In genomic region chr11:74726547-74727182, GRCh38 we compare ENCODE assay signal across 9 cellular contexts. TPM values are rescaled to one million over a fixed set of nuclear protein-coding genes. Genes with fewer than 3 reads are reported as not detected.
DNase-seq lines count a peak whose midpoint lies in the region; ATAC-seq, FAIRE-seq and TF ChIP-seq lines count a peak whose summit lies in the region.
"Had no signal": no experiment of that assay in that cellular context is flagged by ENCODE, and none has a peak within 500 bp of the region (broad histone marks: within the 10 kb centered on the region; RNA-seq: fewer than 3 reads in every experiment).

No MANE protein-coding gene starts in this region.

- no peaks in the 10 kb centered on the region for H3K36me3 Mint-ChIP-seq in activated CD4-positive, alpha-beta memory T cell treated with anti-CD3 and anti-CD28 coated beads, Interleukin-2, amount 10 ng/mL, durations not matched to agents 7 days and 5 days (ENCODE audit: low read depth)

- DNase-seq in AG08395 (ENCODE audit: low spot score) (peak; percentile 89), NCI-H748 (lab: John Stamatoyannopoulos, UW; ENCODE audit: unreplicated experiment) (peak; percentile 82), H1 (ENCODE audit: low read depth in 1 of 2, low spot score in 2 of 2) (peak; percentile 47 to 80), midbrain (lab: John Stamatoyannopoulos, UW) (peak; percentile 79)
- peak; percentile 61 for DNase-seq in activated CD4-positive, alpha-beta memory T cell treated with anti-CD3 and anti-CD28 coated beads, Interleukin-2, amount 10 ng/mL, durations not matched to agents 7 days and 5 days
- DNase-seq in stimulated activated CD8-positive, alpha-beta memory T cell treated with anti-CD3 and anti-CD28 coated beads, Interleukin-4, amount 100 ng/mL, for 48 hours = peak; percentile 68

- ATAC-seq in GM18858 (IDR thresholded peaks at IDR 0.05; ENCODE audit: unreplicated experiment) = peak; percentile 76
- ATAC-seq in HG03175 (IDR thresholded peaks at IDR 0.05; ENCODE audit: unreplicated experiment) = peak; percentile 83

- H3K9me3 Mint-ChIP-seq in activated CD4-positive, alpha-beta memory T cell treated with anti-CD3 and anti-CD28 coated beads, Interleukin-2, amount 10 ng/mL, durations not matched to agents 7 days and 5 days = no peaks in the 10 kb centered on the region
- H3K9me3 Mint-ChIP-seq: stimulated activated naive CD8-positive, alpha-beta T cell treated with anti-CD3 and anti-CD28 coated beads, Interleukin-15, Interleukin-2, amounts not matched to agents 100 ng/mL and 50 ng/mL, for 24 hours had no signal

- H3K9ac ChIP-seq in H1 (replicated peaks in 1 of 4; ENCODE audit: extremely low read depth in 1 of 4, low read depth in 3 of 4, low read length in 3 of 4) = no peak overlapping the region

- H4K8ac ChIP-seq in H1 (ENCODE audit: extremely low read depth, insufficient read depth, low read length) = no peak overlapping the region

- H3K27me3 Mint-ChIP-seq in activated CD4-positive, alpha-beta memory T cell treated with anti-CD3 and anti-CD28 coated beads, Interleukin-2, amount 10 ng/mL, durations not matched to agents 7 days and 5 days = peaks cover 57% of the 10 kb centered on the region

- H3K4me2 ChIP-seq in H1 (ENCODE audit: insufficient read depth in 1 of 2, low read depth in 2 of 2, low read length in 2 of 2) = no peak overlapping the region

- no peak overlapping the region for H2BK20ac ChIP-seq in H1 (ENCODE audit: low read length)

- no peaks in the 10 kb centered on the region for H3K36me3 ChIP-seq in H1 (ENCODE audit: control insufficient read depth in 2 of 4, insufficient read depth in 4 of 4, low read length in 3 of 4)

- H4K20me1 ChIP-seq in H1 (replicated peaks in 1 of 2; ENCODE audit: control insufficient read depth in 1 of 2, insufficient read depth in 2 of 2, low read length in 2 of 2) = no peaks in the 10 kb centered on the region

- H4K91ac ChIP-seq in H1 (replicated peaks; ENCODE audit: insufficient read length, low read length) = no peak overlapping the region

- 0 out of 2 replicates have a peak overlapping the region, but pooled peaks have one; percentile 9 for H2BK12ac ChIP-seq in H1 (ENCODE audit: low read depth, low read length)

- peak; percentile 81 for FAIRE-seq in H1 (lab: Jason Lieb, UNC)

- no peak overlapping the region for H3K23ac ChIP-seq in H1 (ENCODE audit: insufficient read length)

- no peaks in the 10 kb centered on the region for H3K79me1 ChIP-seq in H1 (ENCODE audit: low read depth, low read length)

- H3K14ac ChIP-seq in H1 (ENCODE audit: insufficient read length) = no peak overlapping the region

- H3K79me2 ChIP-seq in H1 (ENCODE audit: control insufficient read depth in 1 of 2, insufficient read depth in 2 of 2, low read length in 2 of 2) = no peaks in the 10 kb centered on the region

- no peak overlapping the region for H3K27ac Mint-ChIP-seq in activated CD4-positive, alpha-beta memory T cell treated with anti-CD3 and anti-CD28 coated beads, Interleukin-2, amount 10 ng/mL, durations not matched to agents 7 days and 5 days
- H3K27ac Mint-ChIP-seq: stimulated activated naive CD8-positive, alpha-beta T cell treated with anti-CD3 and anti-CD28 coated beads, Interleukin-15, Interleukin-2, amounts not matched to agents 100 ng/mL and 50 ng/mL, for 24 hours had no signal

- no peak overlapping the region for H3K27ac ChIP-seq in H1 (ENCODE audit: low read depth, low read length)

- H3K4me1 Mint-ChIP-seq in activated CD4-positive, alpha-beta memory T cell treated with anti-CD3 and anti-CD28 coated beads, Interleukin-2, amount 10 ng/mL, durations not matched to agents 7 days and 5 days = peaks cover 3% of the 10 kb centered on the region

- H3K4ac ChIP-seq in H1 (replicated peaks; ENCODE audit: insufficient read length, low read depth, low read length) = no peak overlapping the region

- POLR2A ChIA-PET in activated CD4-positive, alpha-beta memory T cell treated with anti-CD3 and anti-CD28 coated beads, Interleukin-2, amount 10 ng/mL, durations not matched to agents 7 days and 5 days (lab: Charles Lee) = interaction anchor here (1.1 kb wide), 1 partner anchor 9 kb away, joined by 4 read pairs; no protein-coding TSS in a partner anchor
- POLR2A ChIA-PET in H1 (lab: Charles Lee; ENCODE audit: partially characterized antibody) = interaction anchor here (1.1 to 1.9 kb wide), 2 partner anchors 22 to 24 kb away, joined by 3 to 5 read pairs; partner anchors contain the start of gene RNF169

- H3K4me3 ChIP-seq in H1 (ENCODE audit: extremely low read depth in 1 of 4, insufficient read depth in 2 of 4, low read depth in 3 of 4, low read length in 4 of 4) = no peak overlapping the region

- WGBS in H1 (ENCODE audit: extremely low coverage in 1 of 2, insufficient coverage in 1 of 2, insufficient read length in 1 of 2, insufficient replicate concordance in 2 of 2, low coverage in 1 of 2, low lambda C conversion rate in 2 of 2, missing lambda C conversion rate in 1 of 2), 2 experiments = 27% methylated on average over 13 of the region's 13 CpGs; no CpG with 5 or more reads in 1 of the 2 experiments

- no peak for TF ChIP-seq EP300 in H1 (IDR thresholded peaks at IDR 0.05; ENCODE audit: borderline replicate concordance in 1 of 2, low read depth in 2 of 2, low read length in 2 of 2)

- no peak overlapping the region for H3K56ac ChIP-seq in H1 (replicated peaks; ENCODE audit: insufficient read length, low read depth, low read length)

- H3K18ac ChIP-seq in H1 (ENCODE audit: extremely low read depth, low read length) = no peak overlapping the region

- H2BK5ac ChIP-seq in H1 (ENCODE audit: low read depth, low read length) = no peak overlapping the region

- H2BK120ac ChIP-seq in H1 (replicated peaks; ENCODE audit: low read depth, low read length) = no peak overlapping the region

- no peaks in the 10 kb centered on the region for H3K9me3 ChIP-seq in H1 (ENCODE audit: insufficient read depth in 2 of 2, low read depth in 1 of 2, low read length in 1 of 2)

- no peak overlapping the region for H2AK5ac ChIP-seq in H1 (ENCODE audit: low read depth, low read length)

- no peak overlapping the region for H2AFZ ChIP-seq in H1 (ENCODE audit: low read length)

- TF ChIP-seq CTCF in H1 (IDR thresholded peaks at IDR 0.05; ENCODE audit: control extremely low read depth in 1 of 3, insufficient read depth in 1 of 3, low read depth in 1 of 3, low read length in 3 of 3) = peak; percentile 95 to 98 (median 97)

- H4K5ac ChIP-seq in H1 (ENCODE audit: insufficient read length, low read depth, low read length) = no peak overlapping the region

- CTCF ChIA-PET in activated CD4-positive, alpha-beta memory T cell treated with anti-CD3 and anti-CD28 coated beads, Interleukin-2, amount 10 ng/mL, durations not matched to agents 7 days and 5 days (lab: Charles Lee) = interaction anchor here (0.7 to 3.9 kb wide), 10 partner anchors 8 to 40 kb away, joined by 3 to 50 read pairs (median 6); no protein-coding TSS in a partner anchor
- CTCF ChIA-PET in H1 (lab: Charles Lee; ENCODE audit: partially characterized antibody) = interaction anchor here (0.6 to 12.8 kb wide), 23 partner anchors 11 to 641 kb away, joined by 3 to 348 read pairs (median 4); partner anchors contain the start of gene RNF169

- no peak overlapping the region for H3K4me3 Mint-ChIP-seq in activated CD4-positive, alpha-beta memory T cell treated with anti-CD3 and anti-CD28 coated beads, Interleukin-2, amount 10 ng/mL, durations not matched to agents 7 days and 5 days
- H3K4me3 Mint-ChIP-seq: stimulated activated naive CD8-positive, alpha-beta T cell treated with anti-CD3 and anti-CD28 coated beads, Interleukin-15, Interleukin-2, amounts not matched to agents 100 ng/mL and 50 ng/mL, for 24 hours had no signal

- H3K23me2 ChIP-seq in H1 (ENCODE audit: low read depth, low read length) = peaks cover 12% of the 10 kb centered on the region; the same call in 1 of the 2 replicates

- H2BK15ac ChIP-seq in H1 (ENCODE audit: low read length) = peak overlapping the region; percentile 72; the same call in 1 of the 2 replicates

- peaks cover 22 to 37% (median 31%) of the 10 kb centered on the region in 4 experiments for H3K27me3 ChIP-seq in H1 (replicated peaks in 1 of 4; ENCODE audit: control insufficient read depth in 3 of 4, extremely low read depth in 1 of 4, insufficient read depth in 3 of 4, low read length in 3 of 4)

- H3K4me1 ChIP-seq in H1 (replicated peaks in 1 of 4; ENCODE audit: control insufficient read depth in 3 of 4, insufficient read depth in 4 of 4, low read length in 3 of 4) = peaks cover 0 to 8% (median 0%) of the 10 kb centered on the region in 4 experiments; a peak in 3 of 7 replicates

- TF ChIP-seq POLR2A in H1 (IDR thresholded peaks at IDR 0.05; ENCODE audit: control extremely low read depth in 1 of 2, low read depth in 2 of 2, low read length in 2 of 2) = no peak

- peak; percentile 83 to 92 for TF ChIP-seq RAD21 in H1 (IDR thresholded peaks at IDR 0.05 in 1 of 2, conservative IDR thresholded peaks at IDR 0.05 in 1 of 2; ENCODE audit: low read depth in 2 of 2, low read length in 2 of 2)

TF ChIP-seq in H1, 55 proteins besides CTCF, POLR2A, EP300 and RAD21 (continues in another document):
- TF ChIP-seq RFX5 (IDR thresholded peaks at IDR 0.05; ENCODE audit: borderline replicate concordance, low read depth, low read length) = peak; percentile 75; the same call in 1 of the 2 replicates

RNA-seq across cellular contexts. Expression of gene CHRDL2, which starts 4.6 kb away (rescaled TPM):
- total RNA-seq in activated CD4-positive, alpha-beta memory T cell treated with anti-CD3 and anti-CD28 coated beads, Interleukin-2, amount 10 ng/mL, durations not matched to agents 7 days and 5 days = not detected
- 0.25 and 0.48 TPM in 2 replicates for total RNA-seq in H1 (2021; fragmentation: NEBNext Ultra II Directional; extraction: Animal tissue kit (Norgen Biotek cat#: 25700))
- 0.26 and 0.49 TPM in 2 replicates for polyA plus RNA-seq in H1 (2011; rRNA removed)
- 0.18 TPM for polyA plus RNA-seq in H1 (2011; cell fraction: cytosol; rRNA removed)
- polyA plus RNA-seq in H1 (2011; cell fraction: nucleus; rRNA removed) = 0.24 TPM
- polyA plus RNA-seq in H1 (2012, experiment 1 of 2) = 0.40 to 1.0 TPM (median 0.56 TPM) in 4 replicates
- 0.58 TPM for polyA plus RNA-seq in H1 (2012, experiment 2 of 2)
- 1.2 TPM for polyA plus RNA-seq in H1 (2013, experiment 1 of 2)
- polyA plus RNA-seq in H1 (2013, experiment 2 of 2) = 0.52 TPM
- 0.09 and 0.34 TPM in 2 replicates for polyA minus RNA-seq in H1 (2011; rRNA and poly(A)+ RNA removed)
- polyA minus RNA-seq in H1 (2011; cell fraction: cytosol; rRNA and poly(A)+ RNA removed) = not detected
- polyA minus RNA-seq in H1 (2011; cell fraction: nucleus; rRNA and poly(A)+ RNA removed) = 0.40 TPM

RNA-seq across cellular contexts. Expression of gene RNF169, which starts 22.0 kb away (rescaled TPM):
- total RNA-seq in activated CD4-positive, alpha-beta memory T cell treated with anti-CD3 and anti-CD28 coated beads, Interleukin-2, amount 10 ng/mL, durations not matched to agents 7 days and 5 days = 10 to 100 TPM; 18.6 to 19.1 TPM
- total RNA-seq in H1 (2021; fragmentation: NEBNext Ultra II Directional; extraction: Animal tissue kit (Norgen Biotek cat#: 25700)) = 12.1 and 12.5 TPM in 2 replicates
- polyA plus RNA-seq in H1 (2011; rRNA removed) = 2.1 and 3.6 TPM in 2 replicates
- polyA plus RNA-seq in H1 (2011; cell fraction: cytosol; rRNA removed) = 3.6 TPM
- polyA plus RNA-seq in H1 (2011; cell fraction: nucleus; rRNA removed) = 3.5 TPM
- polyA plus RNA-seq in H1 (2012, experiment 1 of 2) = 3.4 to 5.0 TPM (median 3.6 TPM) in 4 replicates
- 0.37 TPM for polyA plus RNA-seq in H1 (2012, experiment 2 of 2)
- polyA plus RNA-seq in H1 (2013, experiment 1 of 2) = 4.7 TPM
- polyA plus RNA-seq in H1 (2013, experiment 2 of 2) = 4.4 TPM
- polyA minus RNA-seq in H1 (2011; rRNA and poly(A)+ RNA removed) = 19.6 and 25.2 TPM in 2 replicates
- 22.8 TPM for polyA minus RNA-seq in H1 (2011; cell fraction: cytosol; rRNA and poly(A)+ RNA removed)
- 29.2 TPM for polyA minus RNA-seq in H1 (2011; cell fraction: nucleus; rRNA and poly(A)+ RNA removed)
